ENCODE assay signal across 24 cellular contexts in the genomic region with DNA sequence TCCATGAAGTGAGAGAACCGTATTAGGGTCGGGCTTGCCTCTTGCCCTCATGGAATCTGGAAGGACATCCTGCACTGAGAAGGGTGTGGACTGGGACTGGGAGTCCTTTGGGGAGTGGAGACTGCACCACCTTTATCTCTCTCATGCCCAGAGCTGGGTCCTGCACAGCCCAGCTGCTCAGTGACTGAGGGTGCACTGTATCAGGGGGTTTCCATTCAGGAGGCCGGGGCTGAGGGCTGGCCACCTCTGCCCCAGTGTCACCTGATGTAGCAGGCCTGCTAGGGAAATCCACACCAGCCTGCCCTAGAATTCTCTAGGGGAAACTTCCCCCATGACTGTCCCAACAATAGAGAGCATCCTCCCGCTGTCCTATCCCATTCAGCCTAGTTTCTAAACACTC.
DNase-seq lines count a peak whose midpoint lies in the region; ATAC-seq and TF ChIP-seq lines count a peak whose summit lies in the region.
"Had no signal": no experiment of that assay in that cellular context is flagged by ENCODE, and none has a peak within 500 bp of the region (broad histone marks: within the 10 kb centered on the region; RNA-seq: fewer than 3 reads in every experiment).

No MANE protein-coding gene starts in this region.

- H3K9ac ChIP-seq in neural cell (ENCODE audit: low read length): peak overlapping the region; percentile 63
- H3K9ac ChIP-seq: BLaER1 treated with 17β-estradiol and CSF1 and Interleukin-3, amounts not matched to agents 10 nM and 100 nM; GM23248 had no signal

- peak; percentile 19 for ATAC-seq in left ventricle myocardium superior
- no peak for ATAC-seq in activated T-cell treated with anti-CD3 and anti-CD28 coated beads, Interleukin-2, amount 50 U/mL, for 4 hours
- ATAC-seq in HG03139 (IDR thresholded peaks at IDR 0.05; ENCODE audit: unreplicated experiment): no peak
- ATAC-seq: A549, PC-3 had no signal

- no peak overlapping the region for H2AFZ ChIP-seq in neural cell (ENCODE audit: low read depth, low read length)
- H2AFZ ChIP-seq: GM23248 had no signal

- no peak for TF ChIP-seq CTCF in right atrium auricular region (IDR thresholded peaks at IDR 0.05)
- no peak for TF ChIP-seq CTCF in chondrocyte (IDR thresholded peaks at IDR 0.05)
- TF ChIP-seq CTCF in neural cell (IDR thresholded peaks at IDR 0.05; ENCODE audit: poor library complexity, severe bottlenecking): no peak

- H3K4me2 ChIP-seq in neural cell (ENCODE audit: low read length): no peak overlapping the region
- H3K4me2 ChIP-seq: A549; BLaER1 treated with 17β-estradiol and CSF1 and Interleukin-3, amounts not matched to agents 10 nM and 100 nM had no signal

- H3K27ac ChIP-seq in right atrium auricular region: no peak overlapping the region
- peak overlapping the region; percentile 93 for H3K27ac ChIP-seq in neural cell (ENCODE audit: low read length)
- H3K27ac ChIP-seq: A549; BLaER1 treated with 17β-estradiol and CSF1 and Interleukin-3, amounts not matched to agents 10 nM and 100 nM; GM23248 had no signal

- peaks cover 9% of the 10 kb centered on the region for H3K79me2 ChIP-seq in neural cell (replicated peaks; ENCODE audit: insufficient read depth, low read length)

- H3K27me3 ChIP-seq in right atrium auricular region: no peaks in the 10 kb centered on the region
- H3K27me3 ChIP-seq in neural cell (ENCODE audit: insufficient read depth, low read depth, low read length): no peaks in the 10 kb centered on the region
- H3K27me3 ChIP-seq: BLaER1 treated with 17β-estradiol and CSF1 and Interleukin-3, amounts not matched to agents 10 nM and 100 nM; MG63 had no signal

- H3K36me3 ChIP-seq in right atrium auricular region (no peaks in the 10 kb centered on the region), neural cell (ENCODE audit: insufficient read depth, low read length) (no peaks in the 10 kb centered on the region)
- H3K36me3 ChIP-seq: MG63 had no signal

- TF ChIP-seq EP300 in neural cell (conservative IDR thresholded peaks at IDR 0.05; ENCODE audit: poor library complexity, severe bottlenecking): no peak

- H3K27ac Mint-ChIP-seq in chondrocyte (ENCODE audit: unreplicated experiment): peak overlapping the region; percentile 64
- H3K27ac Mint-ChIP-seq: CD4-positive, alpha-beta T cell had no signal

- intact Hi-C loops in left ventricle myocardium superior (cut with micrococcal nuclease): no loop called here

- H4K20me1 ChIP-seq in neural cell (ENCODE audit: insufficient read depth): no peaks in the 10 kb centered on the region

- H3K4me3 ChIP-seq in right atrium auricular region (no peak overlapping the region), neural cell (ENCODE audit: low read length) (no peak overlapping the region)
- H3K4me3 ChIP-seq: A549; BLaER1 treated with 17β-estradiol and CSF1 and Interleukin-3, amounts not matched to agents 10 nM and 100 nM; GM23248; MG63 had no signal

- peaks cover under 1% of the 10 kb centered on the region for H3K4me1 Mint-ChIP-seq in chondrocyte (ENCODE audit: low read depth)
- H3K4me1 Mint-ChIP-seq in activated T-cell treated with anti-CD3 and anti-CD28 coated beads, Interleukin-2, amount 50 U/mL, for 4 hours (ENCODE audit: low read depth): no peaks in the 10 kb centered on the region

- H3K4me1 ChIP-seq in right atrium auricular region: peaks cover 0 to 6% of the 10 kb centered on the region in 2 donors

- no peaks in the 10 kb centered on the region for H3K27me3 Mint-ChIP-seq in chondrocyte (ENCODE audit: low read depth)
- H3K27me3 Mint-ChIP-seq in activated T-cell treated with anti-CD3 and anti-CD28 coated beads, Interleukin-2, amount 50 U/mL, for 4 hours (ENCODE audit: low read depth): no peaks in the 10 kb centered on the region
- H3K27me3 Mint-ChIP-seq: CD4-positive, alpha-beta T cell had no signal

- H3K9me2 ChIP-seq in neural cell (ENCODE audit: insufficient read depth, low read length): no peaks in the 10 kb centered on the region

- DNase-seq in left ventricle myocardium superior (no peak), right atrium auricular region (ENCODE audit: low spot score) (no peak), chondrocyte (ENCODE audit: low spot score) (no peak), HPDE6-E6E7 (ENCODE audit: extremely low spot score) (no peak)
- no peak for DNase-seq in activated T-cell treated with anti-CD3 and anti-CD28 coated beads, Interleukin-2, amount 50 U/mL, for 4 hours
- DNase-seq: AML-193, DMS53, GM23248, H7, KG1, MG63, NCI-H1105 treated with DMSO at 0.1 percent for 48 hours, NCI-H146, NCI-H1930, NCI-H2107, NCI-H524 treated with DMSO at 0.1 percent for 48 hours, NCI-H774, PC-3, SHP77 had no signal

- TF ChIP-seq RAD21 in neural cell (conservative IDR thresholded peaks at IDR 0.05): no peak

- peaks cover 3% of the 10 kb centered on the region for H3F3A ChIP-seq in neural cell (ENCODE audit: insufficient read depth, low read length, poor library complexity, severe bottlenecking)

- peaks cover 6% of the 10 kb centered on the region for H3K36me3 Mint-ChIP-seq in chondrocyte (ENCODE audit: low read depth)
- H3K36me3 Mint-ChIP-seq in activated T-cell treated with anti-CD3 and anti-CD28 coated beads, Interleukin-2, amount 50 U/mL, for 4 hours (ENCODE audit: insufficient read depth): no peaks in the 10 kb centered on the region

- H3K9me3 ChIP-seq in right atrium auricular region: no peaks in the 10 kb centered on the region
- H3K9me3 ChIP-seq in neural cell (ENCODE audit: low read length): no peaks in the 10 kb centered on the region
- H3K9me3 ChIP-seq: A549; BLaER1 treated with 17β-estradiol and CSF1 and Interleukin-3, amounts not matched to agents 10 nM and 100 nM; MG63 had no signal

- H3K9me3 Mint-ChIP-seq in chondrocyte (ENCODE audit: low read depth): peaks cover 3% of the 10 kb centered on the region
- no peaks in the 10 kb centered on the region for H3K9me3 Mint-ChIP-seq in activated T-cell treated with anti-CD3 and anti-CD28 coated beads, Interleukin-2, amount 50 U/mL, for 4 hours
- H3K9me3 Mint-ChIP-seq: CD4-positive, alpha-beta T cell had no signal

- H3K4me3 Mint-ChIP-seq in chondrocyte (ENCODE audit: unreplicated experiment): no peak overlapping the region
- no peak overlapping the region for H3K4me3 Mint-ChIP-seq in activated T-cell treated with anti-CD3 and anti-CD28 coated beads, Interleukin-2, amount 50 U/mL, for 4 hours
- H3K4me3 Mint-ChIP-seq: CD4-positive, alpha-beta T cell had no signal

TF ChIP-seq in neural cell, 6 proteins besides CTCF, POLR2A, EP300 and RAD21:
- TF ChIP-seq SMC3 (conservative IDR thresholded peaks at IDR 0.05; ENCODE audit: poor library complexity) (no peak), EZH2 (IDR thresholded peaks at IDR 0.05; ENCODE audit: borderline replicate concordance, insufficient read depth, low read length, poor library complexity, severe bottlenecking) (no peak), POLR2AphosphoS5 (IDR thresholded peaks at IDR 0.05) (no peak), MXI1 (conservative IDR thresholded peaks at IDR 0.05; ENCODE audit: poor library complexity, severe bottlenecking) (no peak), TAF1 (IDR thresholded peaks at IDR 0.05; ENCODE audit: low read depth) (no peak)
- TF ChIP-seq, protein P1, sequence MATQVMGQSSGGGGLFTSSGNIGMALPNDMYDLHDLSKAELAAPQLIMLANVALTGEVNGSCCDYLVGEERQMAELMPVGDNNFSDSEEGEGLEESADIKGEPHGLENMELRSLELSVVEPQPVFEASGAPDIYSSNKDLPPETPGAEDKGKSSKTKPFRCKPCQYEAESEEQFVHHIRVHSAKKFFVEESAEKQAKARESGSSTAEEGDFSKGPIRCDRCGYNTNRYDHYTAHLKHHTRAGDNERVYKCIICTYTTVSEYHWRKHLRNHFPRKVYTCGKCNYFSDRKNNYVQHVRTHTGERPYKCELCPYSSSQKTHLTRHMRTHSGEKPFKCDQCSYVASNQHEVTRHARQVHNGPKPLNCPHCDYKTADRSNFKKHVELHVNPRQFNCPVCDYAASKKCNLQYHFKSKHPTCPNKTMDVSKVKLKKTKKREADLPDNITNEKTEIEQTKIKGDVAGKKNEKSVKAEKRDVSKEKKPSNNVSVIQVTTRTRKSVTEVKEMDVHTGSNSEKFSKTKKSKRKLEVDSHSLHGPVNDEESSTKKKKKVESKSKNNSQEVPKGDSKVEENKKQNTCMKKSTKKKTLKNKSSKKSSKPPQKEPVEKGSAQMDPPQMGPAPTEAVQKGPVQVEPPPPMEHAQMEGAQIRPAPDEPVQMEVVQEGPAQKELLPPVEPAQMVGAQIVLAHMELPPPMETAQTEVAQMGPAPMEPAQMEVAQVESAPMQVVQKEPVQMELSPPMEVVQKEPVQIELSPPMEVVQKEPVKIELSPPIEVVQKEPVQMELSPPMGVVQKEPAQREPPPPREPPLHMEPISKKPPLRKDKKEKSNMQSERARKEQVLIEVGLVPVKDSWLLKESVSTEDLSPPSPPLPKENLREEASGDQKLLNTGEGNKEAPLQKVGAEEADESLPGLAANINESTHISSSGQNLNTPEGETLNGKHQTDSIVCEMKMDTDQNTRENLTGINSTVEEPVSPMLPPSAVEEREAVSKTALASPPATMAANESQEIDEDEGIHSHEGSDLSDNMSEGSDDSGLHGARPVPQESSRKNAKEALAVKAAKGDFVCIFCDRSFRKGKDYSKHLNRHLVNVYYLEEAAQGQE (IDR thresholded peaks at IDR 0.05; ENCODE audit: borderline replicate concordance): no peak
